In the genomic region with DNA sequence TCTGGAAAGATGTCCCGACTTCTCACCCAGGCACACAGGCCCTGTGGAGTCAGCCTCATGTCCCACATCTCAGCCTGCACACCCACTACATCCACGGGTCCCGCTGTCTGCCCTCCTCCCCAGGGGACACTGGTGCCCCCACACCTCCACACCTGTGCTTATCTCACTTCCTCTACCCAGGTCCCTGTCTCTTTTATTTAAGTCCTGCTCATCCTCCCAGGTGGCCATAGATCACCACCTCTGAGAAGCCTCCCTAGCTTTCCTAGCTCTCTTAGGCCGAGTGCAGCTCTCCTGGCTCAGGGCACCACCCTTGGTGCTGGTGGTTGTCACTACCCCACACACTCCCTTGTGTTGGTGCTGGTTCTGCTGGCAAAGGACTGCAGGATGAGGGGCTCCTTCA, we compare ENCODE assay signal across 1 cellular context.
TF ChIP-seq lines count a peak whose summit lies in the region.

No MANE protein-coding gene starts in this region.

TF ChIP-seq in IMR-90, 13 proteins besides CTCF, POLR2A, EP300 and RAD21 (continued from another document):
- TF ChIP-seq, protein P1, sequence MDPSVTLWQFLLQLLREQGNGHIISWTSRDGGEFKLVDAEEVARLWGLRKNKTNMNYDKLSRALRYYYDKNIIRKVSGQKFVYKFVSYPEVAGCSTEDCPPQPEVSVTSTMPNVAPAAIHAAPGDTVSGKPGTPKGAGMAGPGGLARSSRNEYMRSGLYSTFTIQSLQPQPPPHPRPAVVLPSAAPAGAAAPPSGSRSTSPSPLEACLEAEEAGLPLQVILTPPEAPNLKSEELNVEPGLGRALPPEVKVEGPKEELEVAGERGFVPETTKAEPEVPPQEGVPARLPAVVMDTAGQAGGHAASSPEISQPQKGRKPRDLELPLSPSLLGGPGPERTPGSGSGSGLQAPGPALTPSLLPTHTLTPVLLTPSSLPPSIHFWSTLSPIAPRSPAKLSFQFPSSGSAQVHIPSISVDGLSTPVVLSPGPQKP (IDR thresholded peaks at IDR 0.05; ENCODE audit: borderline replicate concordance, low read depth, low read length) = no peak
- TF ChIP-seq BHLHE40 (IDR thresholded peaks at IDR 0.05; ENCODE audit: low read depth, low read length) (no peak), MXI1 (IDR thresholded peaks at IDR 0.05; ENCODE audit: borderline replicate concordance, low read depth, low read length) (no peak), RFX5 (IDR thresholded peaks at IDR 0.05; ENCODE audit: low read depth, low read length) (no peak), CEBPB (IDR thresholded peaks at IDR 0.05; ENCODE audit: low read depth, low read length) (no peak), FOS (IDR thresholded peaks at IDR 0.05; ENCODE audit: low read depth, low read length) (no peak), NFE2L2 (IDR thresholded peaks at IDR 0.05; ENCODE audit: low read depth, low read length) (no peak), MAFK (IDR thresholded peaks at IDR 0.05; ENCODE audit: low read depth, low read length) (no peak)
- TF ChIP-seq, protein P2, sequence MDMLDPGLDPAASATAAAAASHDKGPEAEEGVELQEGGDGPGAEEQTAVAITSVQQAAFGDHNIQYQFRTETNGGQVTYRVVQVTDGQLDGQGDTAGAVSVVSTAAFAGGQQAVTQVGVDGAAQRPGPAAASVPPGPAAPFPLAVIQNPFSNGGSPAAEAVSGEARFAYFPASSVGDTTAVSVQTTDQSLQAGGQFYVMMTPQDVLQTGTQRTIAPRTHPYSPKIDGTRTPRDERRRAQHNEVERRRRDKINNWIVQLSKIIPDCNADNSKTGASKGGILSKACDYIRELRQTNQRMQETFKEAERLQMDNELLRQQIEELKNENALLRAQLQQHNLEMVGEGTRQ (IDR thresholded peaks at IDR 0.05; ENCODE audit: low read depth, low read length) = no peak
